In the genomic region with DNA sequence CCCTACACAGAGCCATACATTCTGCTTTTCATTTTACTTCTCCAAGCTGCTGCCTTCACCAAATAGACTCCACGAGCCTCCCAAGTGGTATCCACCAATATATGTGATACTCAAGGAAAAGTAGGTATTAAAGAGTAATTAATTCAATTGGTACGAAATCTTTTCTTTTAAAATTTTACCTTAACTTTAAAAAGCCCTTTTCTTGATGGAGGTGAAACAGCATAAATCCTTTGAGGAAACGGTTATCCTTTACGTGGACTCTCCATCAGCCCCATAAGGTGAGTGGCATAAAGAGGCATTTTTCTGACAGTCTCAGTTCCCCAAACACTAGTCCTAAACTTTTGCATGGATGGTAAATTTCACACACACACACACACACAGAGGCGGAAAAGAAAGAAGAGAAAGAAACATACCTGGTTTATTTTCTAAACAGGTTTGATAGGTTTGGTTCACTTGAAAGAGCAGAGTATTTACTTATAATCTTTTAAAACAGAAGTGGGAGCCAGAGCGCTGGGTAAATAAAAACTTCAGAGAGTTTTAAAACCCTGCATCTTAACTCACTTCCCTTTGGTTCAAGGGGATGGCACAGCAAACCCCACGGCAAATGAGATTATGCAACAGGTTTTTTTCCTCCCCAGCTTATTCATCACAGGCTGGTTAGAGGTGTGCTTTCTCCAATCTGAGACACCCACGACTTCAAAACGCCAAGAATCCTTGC, we compare ENCODE assay signal across 1 cellular context.
TF ChIP-seq lines count a peak whose summit lies in the region.

No MANE protein-coding gene starts in this region.

TF ChIP-seq in HepG2, 621 proteins besides CTCF, POLR2A, EP300 and RAD21 (continued from another document and continues in another):
- TF ChIP-seq, protein P1, sequence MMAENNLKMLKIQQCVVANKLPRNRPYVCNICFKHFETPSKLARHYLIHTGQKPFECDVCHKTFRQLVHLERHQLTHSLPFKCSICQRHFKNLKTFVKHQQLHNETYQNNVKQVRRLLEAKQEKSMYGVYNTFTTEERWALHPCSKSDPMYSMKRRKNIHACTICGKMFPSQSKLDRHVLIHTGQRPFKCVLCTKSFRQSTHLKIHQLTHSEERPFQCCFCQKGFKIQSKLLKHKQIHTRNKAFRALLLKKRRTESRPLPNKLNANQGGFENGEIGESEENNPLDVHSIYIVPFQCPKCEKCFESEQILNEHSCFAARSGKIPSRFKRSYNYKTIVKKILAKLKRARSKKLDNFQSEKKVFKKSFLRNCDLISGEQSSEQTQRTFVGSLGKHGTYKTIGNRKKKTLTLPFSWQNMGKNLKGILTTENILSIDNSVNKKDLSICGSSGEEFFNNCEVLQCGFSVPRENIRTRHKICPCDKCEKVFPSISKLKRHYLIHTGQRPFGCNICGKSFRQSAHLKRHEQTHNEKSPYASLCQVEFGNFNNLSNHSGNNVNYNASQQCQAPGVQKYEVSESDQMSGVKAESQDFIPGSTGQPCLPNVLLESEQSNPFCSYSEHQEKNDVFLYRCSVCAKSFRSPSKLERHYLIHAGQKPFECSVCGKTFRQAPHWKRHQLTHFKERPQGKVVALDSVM (CRISPR knock-in tag; IDR thresholded peaks at IDR 0.05), result no peak
- TF ChIP-seq SOX13 (IDR thresholded peaks at IDR 0.05), result 0 out of 2 replicates have a peak, but pooled peaks have one; percentile 6
- TF ChIP-seq SOX13 (CRISPR knock-in tag; conservative IDR thresholded peaks at IDR 0.05 in 1 of 2, IDR thresholded peaks at IDR 0.05 in 1 of 2), result peak in 1 of 2 experiments; percentile 73; a peak in 2 of 4 replicates
- peak; percentile 72 for TF ChIP-seq HDAC1 (CRISPR knock-in tag; IDR thresholded peaks at IDR 0.05)
- peak; percentile 57 for TF ChIP-seq ZEB1 (IDR thresholded peaks at IDR 0.05; ENCODE audit: insufficient replicate concordance, low read depth)
- TF ChIP-seq MIER3 (CRISPR knock-in tag; IDR thresholded peaks at IDR 0.05; ENCODE audit: borderline replicate concordance), result peak; percentile 49; the same call in 1 of the 2 replicates
- TF ChIP-seq, protein P2, sequence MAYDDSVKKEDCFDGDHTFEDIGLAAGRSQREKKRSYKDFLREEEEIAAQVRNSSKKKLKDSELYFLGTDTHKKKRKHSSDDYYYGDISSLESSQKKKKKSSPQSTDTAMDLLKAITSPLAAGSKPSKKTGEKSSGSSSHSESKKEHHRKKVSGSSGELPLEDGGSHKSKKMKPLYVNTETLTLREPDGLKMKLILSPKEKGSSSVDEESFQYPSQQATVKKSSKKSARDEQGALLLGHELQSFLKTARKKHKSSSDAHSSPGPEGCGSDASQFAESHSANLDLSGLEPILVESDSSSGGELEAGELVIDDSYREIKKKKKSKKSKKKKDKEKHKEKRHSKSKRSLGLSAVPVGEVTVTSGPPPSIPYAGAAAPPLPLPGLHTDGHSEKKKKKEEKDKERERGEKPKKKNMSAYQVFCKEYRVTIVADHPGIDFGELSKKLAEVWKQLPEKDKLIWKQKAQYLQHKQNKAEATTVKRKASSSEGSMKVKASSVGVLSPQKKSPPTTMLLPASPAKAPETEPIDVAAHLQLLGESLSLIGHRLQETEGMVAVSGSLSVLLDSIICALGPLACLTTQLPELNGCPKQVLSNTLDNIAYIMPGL (CRISPR knock-in tag; IDR thresholded peaks at IDR 0.05; ENCODE audit: borderline replicate concordance in 1 of 2, low read depth in 1 of 2), result peak in 1 of 2 experiments; percentile 53; a peak in 1 of 4 replicates
- TF ChIP-seq, protein P3, sequence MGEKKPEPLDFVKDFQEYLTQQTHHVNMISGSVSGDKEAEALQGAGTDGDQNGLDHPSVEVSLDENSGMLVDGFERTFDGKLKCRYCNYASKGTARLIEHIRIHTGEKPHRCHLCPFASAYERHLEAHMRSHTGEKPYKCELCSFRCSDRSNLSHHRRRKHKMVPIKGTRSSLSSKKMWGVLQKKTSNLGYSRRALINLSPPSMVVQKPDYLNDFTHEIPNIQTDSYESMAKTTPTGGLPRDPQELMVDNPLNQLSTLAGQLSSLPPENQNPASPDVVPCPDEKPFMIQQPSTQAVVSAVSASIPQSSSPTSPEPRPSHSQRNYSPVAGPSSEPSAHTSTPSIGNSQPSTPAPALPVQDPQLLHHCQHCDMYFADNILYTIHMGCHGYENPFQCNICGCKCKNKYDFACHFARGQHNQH (CRISPR knock-in tag; IDR thresholded peaks at IDR 0.05), result peak; percentile 63
- peak; percentile 28; the same call in 1 of the 2 replicates for TF ChIP-seq NR2F2 (IDR thresholded peaks at IDR 0.05; ENCODE audit: borderline replicate concordance, low read depth)
- TF ChIP-seq FOSL2 (CRISPR knock-in tag; IDR thresholded peaks at IDR 0.05), result peak; percentile 69
- TF ChIP-seq, protein P4, sequence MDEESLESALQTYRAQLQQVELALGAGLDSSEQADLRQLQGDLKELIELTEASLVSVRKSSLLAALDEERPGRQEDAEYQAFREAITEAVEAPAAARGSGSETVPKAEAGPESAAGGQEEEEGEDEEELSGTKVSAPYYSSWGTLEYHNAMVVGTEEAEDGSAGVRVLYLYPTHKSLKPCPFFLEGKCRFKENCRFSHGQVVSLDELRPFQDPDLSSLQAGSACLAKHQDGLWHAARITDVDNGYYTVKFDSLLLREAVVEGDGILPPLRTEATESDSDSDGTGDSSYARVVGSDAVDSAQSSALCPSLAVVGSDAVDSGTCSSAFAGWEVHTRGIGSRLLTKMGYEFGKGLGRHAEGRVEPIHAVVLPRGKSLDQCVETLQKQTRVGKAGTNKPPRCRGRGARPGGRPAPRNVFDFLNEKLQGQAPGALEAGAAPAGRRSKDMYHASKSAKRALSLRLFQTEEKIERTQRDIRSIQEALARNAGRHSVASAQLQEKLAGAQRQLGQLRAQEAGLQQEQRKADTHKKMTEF (CRISPR knock-in tag; IDR thresholded peaks at IDR 0.05), result peak; percentile 78
- TF ChIP-seq SOX5 (CRISPR knock-in tag; IDR thresholded peaks at IDR 0.05; ENCODE audit: borderline replicate concordance), result peak; percentile 62
- no peak; the same call in 1 of the 2 replicates for TF ChIP-seq SIX1 (CRISPR knock-in tag; IDR thresholded peaks at IDR 0.05; ENCODE audit: borderline replicate concordance)
- peak; percentile 45 for TF ChIP-seq THAP11 (CRISPR knock-in tag; IDR thresholded peaks at IDR 0.05)
- peak; percentile 68; the same call in 1 of the 2 replicates for TF ChIP-seq NR2F6 (IDR thresholded peaks at IDR 0.05)
- 0 out of 2 replicates have a peak, but pooled peaks have one; percentile 41 for TF ChIP-seq NR2F6 (CRISPR knock-in tag; IDR thresholded peaks at IDR 0.05)
- TF ChIP-seq POLR2G (IDR thresholded peaks at IDR 0.05; ENCODE audit: low read depth, low read length), result peak; percentile 80
- TF ChIP-seq, protein P5, sequence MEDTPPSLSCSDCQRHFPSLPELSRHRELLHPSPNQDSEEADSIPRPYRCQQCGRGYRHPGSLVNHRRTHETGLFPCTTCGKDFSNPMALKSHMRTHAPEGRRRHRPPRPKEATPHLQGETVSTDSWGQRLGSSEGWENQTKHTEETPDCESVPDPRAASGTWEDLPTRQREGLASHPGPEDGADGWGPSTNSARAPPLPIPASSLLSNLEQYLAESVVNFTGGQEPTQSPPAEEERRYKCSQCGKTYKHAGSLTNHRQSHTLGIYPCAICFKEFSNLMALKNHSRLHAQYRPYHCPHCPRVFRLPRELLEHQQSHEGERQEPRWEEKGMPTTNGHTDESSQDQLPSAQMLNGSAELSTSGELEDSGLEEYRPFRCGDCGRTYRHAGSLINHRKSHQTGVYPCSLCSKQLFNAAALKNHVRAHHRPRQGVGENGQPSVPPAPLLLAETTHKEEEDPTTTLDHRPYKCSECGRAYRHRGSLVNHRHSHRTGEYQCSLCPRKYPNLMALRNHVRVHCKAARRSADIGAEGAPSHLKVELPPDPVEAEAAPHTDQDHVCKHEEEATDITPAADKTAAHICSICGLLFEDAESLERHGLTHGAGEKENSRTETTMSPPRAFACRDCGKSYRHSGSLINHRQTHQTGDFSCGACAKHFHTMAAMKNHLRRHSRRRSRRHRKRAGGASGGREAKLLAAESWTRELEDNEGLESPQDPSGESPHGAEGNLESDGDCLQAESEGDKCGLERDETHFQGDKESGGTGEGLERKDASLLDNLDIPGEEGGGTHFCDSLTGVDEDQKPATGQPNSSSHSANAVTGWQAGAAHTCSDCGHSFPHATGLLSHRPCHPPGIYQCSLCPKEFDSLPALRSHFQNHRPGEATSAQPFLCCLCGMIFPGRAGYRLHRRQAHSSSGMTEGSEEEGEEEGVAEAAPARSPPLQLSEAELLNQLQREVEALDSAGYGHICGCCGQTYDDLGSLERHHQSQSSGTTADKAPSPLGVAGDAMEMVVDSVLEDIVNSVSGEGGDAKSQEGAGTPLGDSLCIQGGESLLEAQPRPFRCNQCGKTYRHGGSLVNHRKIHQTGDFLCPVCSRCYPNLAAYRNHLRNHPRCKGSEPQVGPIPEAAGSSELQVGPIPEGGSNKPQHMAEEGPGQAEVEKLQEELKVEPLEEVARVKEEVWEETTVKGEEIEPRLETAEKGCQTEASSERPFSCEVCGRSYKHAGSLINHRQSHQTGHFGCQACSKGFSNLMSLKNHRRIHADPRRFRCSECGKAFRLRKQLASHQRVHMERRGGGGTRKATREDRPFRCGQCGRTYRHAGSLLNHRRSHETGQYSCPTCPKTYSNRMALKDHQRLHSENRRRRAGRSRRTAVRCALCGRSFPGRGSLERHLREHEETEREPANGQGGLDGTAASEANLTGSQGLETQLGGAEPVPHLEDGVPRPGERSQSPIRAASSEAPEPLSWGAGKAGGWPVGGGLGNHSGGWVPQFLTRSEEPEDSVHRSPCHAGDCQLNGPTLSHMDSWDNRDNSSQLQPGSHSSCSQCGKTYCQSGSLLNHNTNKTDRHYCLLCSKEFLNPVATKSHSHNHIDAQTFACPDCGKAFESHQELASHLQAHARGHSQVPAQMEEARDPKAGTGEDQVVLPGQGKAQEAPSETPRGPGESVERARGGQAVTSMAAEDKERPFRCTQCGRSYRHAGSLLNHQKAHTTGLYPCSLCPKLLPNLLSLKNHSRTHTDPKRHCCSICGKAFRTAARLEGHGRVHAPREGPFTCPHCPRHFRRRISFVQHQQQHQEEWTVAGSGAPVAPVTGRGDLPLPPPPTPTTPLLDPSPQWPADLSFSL (CRISPR knock-in tag; IDR thresholded peaks at IDR 0.05), result no peak
- peak; percentile 62; the same call in 1 of the 2 replicates for TF ChIP-seq FOXJ3 (CRISPR knock-in tag; IDR thresholded peaks at IDR 0.05; ENCODE audit: borderline replicate concordance)
- TF ChIP-seq, protein P6, sequence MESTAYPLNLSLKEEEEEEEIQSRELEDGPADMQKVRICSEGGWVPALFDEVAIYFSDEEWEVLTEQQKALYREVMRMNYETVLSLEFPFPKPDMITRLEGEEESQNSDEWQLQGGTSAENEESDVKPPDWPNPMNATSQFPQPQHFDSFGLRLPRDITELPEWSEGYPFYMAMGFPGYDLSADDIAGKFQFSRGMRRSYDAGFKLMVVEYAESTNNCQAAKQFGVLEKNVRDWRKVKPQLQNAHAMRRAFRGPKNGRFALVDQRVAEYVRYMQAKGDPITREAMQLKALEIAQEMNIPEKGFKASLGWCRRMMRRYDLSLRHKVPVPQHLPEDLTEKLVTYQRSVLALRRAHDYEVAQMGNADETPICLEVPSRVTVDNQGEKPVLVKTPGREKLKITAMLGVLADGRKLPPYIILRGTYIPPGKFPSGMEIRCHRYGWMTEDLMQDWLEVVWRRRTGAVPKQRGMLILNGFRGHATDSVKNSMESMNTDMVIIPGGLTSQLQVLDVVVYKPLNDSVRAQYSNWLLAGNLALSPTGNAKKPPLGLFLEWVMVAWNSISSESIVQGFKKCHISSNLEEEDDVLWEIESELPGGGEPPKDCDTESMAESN (CRISPR knock-in tag; conservative IDR thresholded peaks at IDR 0.05), result 0 out of 2 replicates have a peak, but pooled peaks have one; percentile 10
- no peak for TF ChIP-seq ZNF644 (CRISPR knock-in tag; IDR thresholded peaks at IDR 0.05; ENCODE audit: low read depth)
- no peak for TF ChIP-seq JUN (CRISPR knock-in tag; IDR thresholded peaks at IDR 0.05)
- TF ChIP-seq ZC3H13 (CRISPR knock-in tag; IDR thresholded peaks at IDR 0.05), result 0 out of 2 replicates have a peak, but pooled peaks have one; percentile 51
- TF ChIP-seq JUNB (CRISPR knock-in tag; IDR thresholded peaks at IDR 0.05; ENCODE audit: borderline replicate concordance), result 0 out of 2 replicates have a peak, but pooled peaks have one; percentile 27
- peak; percentile 77; the same call in 1 of the 2 replicates for TF ChIP-seq ZNF136 (CRISPR knock-in tag; IDR thresholded peaks at IDR 0.05; ENCODE audit: low read depth)
- peak; percentile 20; the same call in 1 of the 2 replicates for TF ChIP-seq SP5 (CRISPR knock-in tag; IDR thresholded peaks at IDR 0.05; ENCODE audit: borderline replicate concordance, low read depth)
- 0 out of 2 replicates have a peak, but pooled peaks have one; percentile 21 for TF ChIP-seq CHD4 (IDR thresholded peaks at IDR 0.05; ENCODE audit: borderline replicate concordance, low read length)
- TF ChIP-seq, protein P7, sequence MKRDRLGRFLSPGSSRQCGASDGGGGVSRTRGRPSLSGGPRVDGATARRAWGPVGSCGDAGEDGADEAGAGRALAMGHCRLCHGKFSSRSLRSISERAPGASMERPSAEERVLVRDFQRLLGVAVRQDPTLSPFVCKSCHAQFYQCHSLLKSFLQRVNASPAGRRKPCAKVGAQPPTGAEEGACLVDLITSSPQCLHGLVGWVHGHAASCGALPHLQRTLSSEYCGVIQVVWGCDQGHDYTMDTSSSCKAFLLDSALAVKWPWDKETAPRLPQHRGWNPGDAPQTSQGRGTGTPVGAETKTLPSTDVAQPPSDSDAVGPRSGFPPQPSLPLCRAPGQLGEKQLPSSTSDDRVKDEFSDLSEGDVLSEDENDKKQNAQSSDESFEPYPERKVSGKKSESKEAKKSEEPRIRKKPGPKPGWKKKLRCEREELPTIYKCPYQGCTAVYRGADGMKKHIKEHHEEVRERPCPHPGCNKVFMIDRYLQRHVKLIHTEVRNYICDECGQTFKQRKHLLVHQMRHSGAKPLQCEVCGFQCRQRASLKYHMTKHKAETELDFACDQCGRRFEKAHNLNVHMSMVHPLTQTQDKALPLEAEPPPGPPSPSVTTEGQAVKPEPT (CRISPR knock-in tag; IDR thresholded peaks at IDR 0.05; ENCODE audit: low read depth), result no peak
- no peak for TF ChIP-seq LCORL (IDR thresholded peaks at IDR 0.05)
- TF ChIP-seq LCORL (CRISPR knock-in tag; IDR thresholded peaks at IDR 0.05), result peak; percentile 40; the same call in 1 of the 2 replicates
- no peak for TF ChIP-seq MAFK (conservative IDR thresholded peaks at IDR 0.05 in 1 of 2, IDR thresholded peaks at IDR 0.05 in 1 of 2; ENCODE audit: low read length in 2 of 2)
- 0 out of 2 replicates have a peak, but pooled peaks have one; percentile 13 for TF ChIP-seq ZSCAN21 (CRISPR knock-in tag; IDR thresholded peaks at IDR 0.05; ENCODE audit: borderline replicate concordance)
- TF ChIP-seq, protein P8, sequence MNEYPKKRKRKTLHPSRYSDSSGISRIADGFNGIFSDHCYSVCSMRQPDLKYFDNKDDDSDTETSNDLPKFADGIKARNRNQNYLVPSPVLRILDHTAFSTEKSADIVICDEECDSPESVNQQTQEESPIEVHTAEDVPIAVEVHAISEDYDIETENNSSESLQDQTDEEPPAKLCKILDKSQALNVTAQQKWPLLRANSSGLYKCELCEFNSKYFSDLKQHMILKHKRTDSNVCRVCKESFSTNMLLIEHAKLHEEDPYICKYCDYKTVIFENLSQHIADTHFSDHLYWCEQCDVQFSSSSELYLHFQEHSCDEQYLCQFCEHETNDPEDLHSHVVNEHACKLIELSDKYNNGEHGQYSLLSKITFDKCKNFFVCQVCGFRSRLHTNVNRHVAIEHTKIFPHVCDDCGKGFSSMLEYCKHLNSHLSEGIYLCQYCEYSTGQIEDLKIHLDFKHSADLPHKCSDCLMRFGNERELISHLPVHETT (CRISPR knock-in tag; conservative IDR thresholded peaks at IDR 0.05), result 0 out of 2 replicates have a peak, but pooled peaks have one; percentile 24
- no peak for TF ChIP-seq SRY (CRISPR knock-in tag; IDR thresholded peaks at IDR 0.05)
- no peak for TF ChIP-seq GTF2F1 (IDR thresholded peaks at IDR 0.05; ENCODE audit: low read length)
